8 cellular contexts compared by ENCODE assay signal in genomic region chr14:102316048-102316745, GRCh38.
DNase-seq lines count a peak whose midpoint lies in the region; ATAC-seq and TF ChIP-seq lines count a peak whose summit lies in the region.

No MANE protein-coding gene starts in this region.

- H3K27ac ChIP-seq in RWPE1 (peak overlapping the region; percentile 86), muscle layer of colon (ENCODE audit: low read depth, low read length) (peak overlapping the region; percentile 74)

- DNase-seq in AG10803 (ENCODE audit: low read depth) = peak; percentile 78
- DNase-seq in HAP-1 (ENCODE audit: low spot score in 2 of 2) = peak; percentile 59 to 75
- no peak for DNase-seq in RWPE1 (ENCODE audit: low spot score)
- DNase-seq in dedifferentiated amniotic fluid mesenchymal stem cell (ENCODE audit: extremely low spot score) = peak; percentile 21
- DNase-seq in DMS153 (lab: John Stamatoyannopoulos, UW) = no peak
- DNase-seq in GF-D8 (lab: John Stamatoyannopoulos, UW) = no peak

- TF ChIP-seq CTCF in AG10803 (conservative IDR thresholded peaks at IDR 0.05; ENCODE audit: low read length) (no peak), RWPE1 (conservative IDR thresholded peaks at IDR 0.05; ENCODE audit: low read depth) (no peak)

- H3K4me1 ChIP-seq in HAP-1 (peaks cover 41% of the 10 kb centered on the region), muscle layer of colon (ENCODE audit: insufficient read depth, low read length) (peaks cover 18% of the 10 kb centered on the region)

- H3K36me3 ChIP-seq in HAP-1 (replicated peaks) = no peaks in the 10 kb centered on the region
- no peaks in the 10 kb centered on the region for H3K36me3 ChIP-seq in muscle layer of colon (ENCODE audit: insufficient read depth, low read length)

- no peak for ATAC-seq in GM21360 (IDR thresholded peaks at IDR 0.05; ENCODE audit: unreplicated experiment)

- H3K27me3 ChIP-seq in HAP-1 (ENCODE audit: low read depth) (no peaks in the 10 kb centered on the region), muscle layer of colon (ENCODE audit: control insufficient read depth in 1 of 2, insufficient read depth in 2 of 2, low read length in 2 of 2) (no peaks in the 10 kb centered on the region)

- peak overlapping the region; percentile 19 for H3K9ac ChIP-seq in muscle layer of colon (ENCODE audit: low read length)

- POLR2A ChIA-PET in RWPE1 (lab: Yijun Ruan, JAX; ENCODE audit: low non-redundant PET) = interaction anchor here (0.6 to 0.7 kb wide), 4 partner anchors 40 to 191 kb away, joined by 3 to 8 read pairs (median 6); no protein-coding TSS in a partner anchor

- CTCF ChIA-PET in RWPE1 (lab: Yijun Ruan, JAX) = interaction anchor here (0.7 to 1.3 kb wide), 10 partner anchors 8 to 512 kb away, joined by 3 to 7 read pairs (median 4); no protein-coding TSS in a partner anchor

- H3K4me3 ChIP-seq in AG10803 (ENCODE audit: low read length) (peak overlapping the region; percentile 60), HAP-1 (peak overlapping the region; percentile 41), muscle layer of colon (ENCODE audit: low read depth in 1 of 2, low read length in 2 of 2) (peak overlapping the region; percentile 7 to 80)

- in situ Hi-C loops in HAP-1 (cut with MboI; ENCODE audit: low sequenced_read_pairs) = loop anchor here (5.0 to 25.0 kb wide), 3 partner anchors 179 to 354 kb away; partner anchors contain the start of genes DYNC1H1 and WDR20

- no peaks in the 10 kb centered on the region for H3K9me3 ChIP-seq in HAP-1
- no peaks in the 10 kb centered on the region for H3K9me3 ChIP-seq in muscle layer of colon (ENCODE audit: low read length)

Comparison
In these comparisons a context has a peak if more than half of its experiments do, and no peak if none do; other contexts are left out.
1. DNase-seq: peak in AG10803 (single experiment), HAP-1 (2 of 2) and dedifferentiated amniotic fluid mesenchymal stem cell (single experiment); none in RWPE1 (single experiment), DMS153 (single experiment) and GF-D8 (single experiment).
2. Peak in every context shown above with its lines, with median percentiles within 50 percentile points of each other: H3K4me3 ChIP-seq.